In the genomic region with DNA sequence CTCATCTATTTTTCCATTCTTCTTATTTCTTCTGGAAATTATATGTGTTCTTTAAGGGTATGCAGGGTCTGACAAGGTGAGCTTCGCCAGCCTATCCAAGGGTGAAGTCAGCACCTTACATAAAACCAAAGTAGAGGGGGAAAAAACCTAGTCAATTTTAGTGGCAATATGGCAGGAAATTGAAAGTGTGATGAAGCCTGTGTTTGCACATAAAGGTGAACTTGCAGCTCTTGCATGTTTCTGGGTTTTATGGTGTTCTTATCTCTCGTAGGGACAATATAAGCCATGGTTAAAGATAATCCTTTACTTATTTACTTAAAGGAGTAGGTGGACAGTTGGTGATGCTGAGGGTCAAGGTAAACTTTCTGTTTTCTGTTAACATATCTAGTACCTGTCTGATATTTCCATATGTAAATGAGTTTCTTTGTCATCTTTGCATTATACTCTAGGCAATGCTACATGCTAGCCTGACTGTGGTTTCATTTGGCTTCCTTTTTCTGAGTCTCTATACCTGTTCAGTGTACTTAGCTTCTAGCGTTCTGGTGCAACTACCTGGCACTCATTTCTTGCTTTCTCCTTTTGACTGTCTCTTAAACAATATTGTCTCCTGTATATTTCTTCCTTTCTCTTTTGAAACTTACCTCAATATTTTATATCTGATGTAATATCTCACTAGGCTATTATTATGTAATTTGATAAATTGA, we compare ENCODE assay signal across 9 cellular contexts. TPM values are rescaled to one million over a fixed set of nuclear protein-coding genes. Genes with fewer than 3 reads are reported as not detected.
A peak's percentile ranks its signal among the peaks of the same experiment; 100 is the strongest.
DNase-seq lines count a peak whose midpoint lies in the region; ATAC-seq, FAIRE-seq and TF ChIP-seq lines count a peak whose summit lies in the region.
"Had no signal": no experiment of that assay in that cellular context is flagged by ENCODE, and none has a peak within 500 bp of the region (broad histone marks: within the 10 kb centered on the region; RNA-seq: fewer than 3 reads in every experiment).

No MANE protein-coding gene starts in this region.

- H2BK5ac ChIP-seq in H1 (ENCODE audit: low read depth, low read length): no peak overlapping the region

- no peak overlapping the region for H3K14ac ChIP-seq in H1 (ENCODE audit: insufficient read length)

- peaks cover 0 to 7% of the 10 kb centered on the region in 2 experiments; a peak in 2 of 4 replicates for H3K9me3 ChIP-seq in H1 (ENCODE audit: insufficient read depth in 2 of 2, low read depth in 1 of 2, low read length in 1 of 2)
- no peaks in the 10 kb centered on the region for H3K9me3 ChIP-seq in gastroesophageal sphincter

- ATAC-seq in GM18867 (IDR thresholded peaks at IDR 0.05; ENCODE audit: unreplicated experiment) (peak; percentile 96), GM21576 (IDR thresholded peaks at IDR 0.05; ENCODE audit: unreplicated experiment) (peak; percentile 94), HG03442 (IDR thresholded peaks at IDR 0.05; ENCODE audit: unreplicated experiment) (peak; percentile 93), sciatic nerve (no peak), gastroesophageal sphincter (no peak), Right ventricle myocardium superior (ENCODE audit: poor library complexity) (no peak)

- H3K4ac ChIP-seq in H1 (replicated peaks; ENCODE audit: insufficient read length, low read depth, low read length): no peak overlapping the region

- no peak overlapping the region for H4K8ac ChIP-seq in H1 (ENCODE audit: extremely low read depth, insufficient read depth, low read length)

- no peak overlapping the region for H3K4me2 ChIP-seq in H1 (ENCODE audit: insufficient read depth in 1 of 2, low read depth in 2 of 2, low read length in 2 of 2)

- TF ChIP-seq POLR2A in H1 (IDR thresholded peaks at IDR 0.05; ENCODE audit: control extremely low read depth in 1 of 2, low read depth in 2 of 2, low read length in 2 of 2) (no peak), gastroesophageal sphincter (IDR thresholded peaks at IDR 0.05) (no peak)

- no peaks in the 10 kb centered on the region; the same call in 1 of the 2 replicates for H3K23me2 ChIP-seq in H1 (ENCODE audit: low read depth, low read length)

- no peak for FAIRE-seq in H1 (lab: Jason Lieb, UNC)

- H3K79me2 ChIP-seq in H1 (ENCODE audit: control insufficient read depth in 1 of 2, insufficient read depth in 2 of 2, low read length in 2 of 2): peaks cover 0 to 82% of the 10 kb centered on the region in 2 experiments; a peak in 2 of 4 replicates

- H2AK5ac ChIP-seq in H1 (ENCODE audit: low read depth, low read length): 0 out of 2 replicates have a peak overlapping the region, but pooled peaks have one; percentile 6

- H2BK15ac ChIP-seq in H1 (ENCODE audit: low read length): no peak overlapping the region

- CTCF ChIA-PET in H1 (lab: Charles Lee; ENCODE audit: partially characterized antibody): interaction anchor here (0.8 kb wide), 1 partner anchor 57 kb away, joined by 3 read pairs; no protein-coding TSS in a partner anchor

- POLR2A ChIA-PET in H1 (lab: Charles Lee; ENCODE audit: partially characterized antibody): interaction anchor here (1.6 kb wide), 1 partner anchor 25 kb away, joined by 3 read pairs; no protein-coding TSS in a partner anchor

- no peak overlapping the region for H3K9ac ChIP-seq in H1 (replicated peaks in 1 of 4; ENCODE audit: extremely low read depth in 1 of 4, low read depth in 3 of 4, low read length in 3 of 4)

- no peak overlapping the region for H2AFZ ChIP-seq in H1 (ENCODE audit: low read length)

- no peak for TF ChIP-seq CTCF in H1 (IDR thresholded peaks at IDR 0.05; ENCODE audit: control extremely low read depth in 1 of 3, insufficient read depth in 1 of 3, low read depth in 1 of 3, low read length in 3 of 3)
- TF ChIP-seq CTCF in gastroesophageal sphincter (IDR thresholded peaks at IDR 0.05): no peak

- H2BK20ac ChIP-seq in H1 (ENCODE audit: low read length): no peak overlapping the region

- H3K27me3 ChIP-seq in H1 (replicated peaks in 1 of 4; ENCODE audit: control insufficient read depth in 3 of 4, extremely low read depth in 1 of 4, insufficient read depth in 3 of 4, low read length in 3 of 4) (no peaks in the 10 kb centered on the region), gastroesophageal sphincter (no peaks in the 10 kb centered on the region)

- H3K36me3 ChIP-seq in H1 (ENCODE audit: control insufficient read depth in 2 of 4, insufficient read depth in 4 of 4, low read length in 3 of 4) (no peaks in the 10 kb centered on the region; a peak in 1 of 8 replicates), gastroesophageal sphincter (no peaks in the 10 kb centered on the region)

- H3K56ac ChIP-seq in H1 (replicated peaks; ENCODE audit: insufficient read length, low read depth, low read length): no peak overlapping the region

- TF ChIP-seq RAD21 in H1 (IDR thresholded peaks at IDR 0.05 in 1 of 2, conservative IDR thresholded peaks at IDR 0.05 in 1 of 2; ENCODE audit: low read depth in 2 of 2, low read length in 2 of 2): no peak

- DNase-seq in H1 (ENCODE audit: low read depth in 1 of 2, low spot score in 2 of 2) (no peak), sciatic nerve (ENCODE audit: low spot score) (no peak), Right ventricle myocardium superior (no peak)
- no peak for DNase-seq in stimulated activated naive CD4-positive, alpha-beta T cell treated with Interleukin-2 at 50 U/mL for 16 hours (lab: John Stamatoyannopoulos, UW)
- DNase-seq: NCI-H2081 treated with DMSO at 0.1 percent for 48 hours had no signal

- H3K23ac ChIP-seq in H1 (ENCODE audit: insufficient read length): no peak overlapping the region

- intact Hi-C loops in sciatic nerve (cut with DNase I) (loop anchor here (10.0 kb wide), 1 partner anchor 838 kb away; no protein-coding TSS in a partner anchor), Right ventricle myocardium superior (cut with DNase I) (no loop called here)

- no peaks in the 10 kb centered on the region for H4K20me1 ChIP-seq in H1 (replicated peaks in 1 of 2; ENCODE audit: control insufficient read depth in 1 of 2, insufficient read depth in 2 of 2, low read length in 2 of 2)

- H3K27ac ChIP-seq in H1 (ENCODE audit: low read depth, low read length) (no peak overlapping the region), gastroesophageal sphincter (no peak overlapping the region)

- H4K91ac ChIP-seq in H1 (replicated peaks; ENCODE audit: insufficient read length, low read length): no peak overlapping the region

- H2BK12ac ChIP-seq in H1 (ENCODE audit: low read depth, low read length): no peak overlapping the region

- no peak overlapping the region for H4K5ac ChIP-seq in H1 (ENCODE audit: insufficient read length, low read depth, low read length)

- H3K4me1 ChIP-seq in H1 (replicated peaks in 1 of 4; ENCODE audit: control insufficient read depth in 3 of 4, insufficient read depth in 4 of 4, low read length in 3 of 4): peaks cover 0 to 5% (median under 1%) of the 10 kb centered on the region in 4 experiments; a peak in 2 of 7 replicates
- no peaks in the 10 kb centered on the region for H3K4me1 ChIP-seq in gastroesophageal sphincter

- H3K4me3 ChIP-seq in H1 (ENCODE audit: extremely low read depth in 1 of 4, insufficient read depth in 2 of 4, low read depth in 3 of 4, low read length in 4 of 4) (no peak overlapping the region), gastroesophageal sphincter (no peak overlapping the region)

- WGBS in H1 (ENCODE audit: extremely low coverage in 1 of 2, insufficient coverage in 1 of 2, insufficient read length in 1 of 2, insufficient replicate concordance in 2 of 2, low coverage in 1 of 2, low lambda C conversion rate in 2 of 2, missing lambda C conversion rate in 1 of 2), 2 experiments: 96% methylated on average over 3 of the region's 3 CpGs; no CpG with 5 or more reads in 1 of the 2 experiments
- WGBS in gastroesophageal sphincter (ENCODE audit: low coverage in 1 of 2), 2 donors: 87 to 92% methylated on average over 3 of the region's 3 CpGs

- no peak overlapping the region for H3K18ac ChIP-seq in H1 (ENCODE audit: extremely low read depth, low read length)

- no peaks in the 10 kb centered on the region; the same call in 1 of the 2 replicates for H3K79me1 ChIP-seq in H1 (ENCODE audit: low read depth, low read length)

- H2BK120ac ChIP-seq in H1 (replicated peaks; ENCODE audit: low read depth, low read length): no peak overlapping the region

- TF ChIP-seq EP300 in H1 (IDR thresholded peaks at IDR 0.05; ENCODE audit: borderline replicate concordance in 1 of 2, low read depth in 2 of 2, low read length in 2 of 2): no peak
- TF ChIP-seq EP300 in gastroesophageal sphincter (IDR thresholded peaks at IDR 0.05): no peak

TF ChIP-seq in H1, 55 proteins besides CTCF, POLR2A, EP300 and RAD21:
- TF ChIP-seq CREB1 (IDR thresholded peaks at IDR 0.05) (no peak), BACH1 (IDR thresholded peaks at IDR 0.05; ENCODE audit: low read length) (no peak), JUND (IDR thresholded peaks at IDR 0.05; ENCODE audit: low read length) (no peak), ASH2L (IDR thresholded peaks at IDR 0.05; ENCODE audit: low read length) (no peak)

RNA-seq across cellular contexts. Expression of a gene that starts 32.9 kb away (rescaled TPM):
- total RNA-seq in H1 (2021; fragmentation: NEBNext Ultra II Directional; extraction: Animal tissue kit (Norgen Biotek cat#: 25700)): 23.1 and 23.8 TPM in 2 replicates
- polyA plus RNA-seq in H1 (2011; rRNA removed): 6.9 and 8.6 TPM in 2 replicates
- polyA plus RNA-seq in H1 (2011; cell fraction: cytosol; rRNA removed): 10.4 TPM
- 15.5 TPM for polyA plus RNA-seq in H1 (2011; cell fraction: nucleus; rRNA removed)
- 8.9 to 15.6 TPM (median 10.2 TPM) in 4 replicates for polyA plus RNA-seq in H1 (2012, experiment 1 of 2)
- polyA plus RNA-seq in H1 (2012, experiment 2 of 2): 2.0 TPM
- polyA plus RNA-seq in H1 (2013, experiment 1 of 2): 48.3 TPM
- 32.3 TPM for polyA plus RNA-seq in H1 (2013, experiment 2 of 2)
- 26.5 and 28.0 TPM in 2 replicates for polyA minus RNA-seq in H1 (2011; rRNA and poly(A)+ RNA removed)
- 14.6 TPM for polyA minus RNA-seq in H1 (2011; cell fraction: cytosol; rRNA and poly(A)+ RNA removed)
- polyA minus RNA-seq in H1 (2011; cell fraction: nucleus; rRNA and poly(A)+ RNA removed): 88.8 TPM
- total RNA-seq in sciatic nerve: 35.8 TPM
- 10 to 100 TPM; 53.1 to 93.4 (median 64.0) TPM for total RNA-seq in gastroesophageal sphincter
- total RNA-seq in Right ventricle myocardium superior: 50.4 TPM

Comparison
In these comparisons a context has a peak if more than half of its experiments do, and no peak if none do; other contexts are left out.
1. ATAC-seq: peak in GM18867 (single experiment), GM21576 (single experiment) and HG03442 (single experiment); none in sciatic nerve (single experiment), gastroesophageal sphincter (single experiment) and Right ventricle myocardium superior (single experiment).